ENCODE assay signal across 16 cellular contexts in the genomic region with DNA sequence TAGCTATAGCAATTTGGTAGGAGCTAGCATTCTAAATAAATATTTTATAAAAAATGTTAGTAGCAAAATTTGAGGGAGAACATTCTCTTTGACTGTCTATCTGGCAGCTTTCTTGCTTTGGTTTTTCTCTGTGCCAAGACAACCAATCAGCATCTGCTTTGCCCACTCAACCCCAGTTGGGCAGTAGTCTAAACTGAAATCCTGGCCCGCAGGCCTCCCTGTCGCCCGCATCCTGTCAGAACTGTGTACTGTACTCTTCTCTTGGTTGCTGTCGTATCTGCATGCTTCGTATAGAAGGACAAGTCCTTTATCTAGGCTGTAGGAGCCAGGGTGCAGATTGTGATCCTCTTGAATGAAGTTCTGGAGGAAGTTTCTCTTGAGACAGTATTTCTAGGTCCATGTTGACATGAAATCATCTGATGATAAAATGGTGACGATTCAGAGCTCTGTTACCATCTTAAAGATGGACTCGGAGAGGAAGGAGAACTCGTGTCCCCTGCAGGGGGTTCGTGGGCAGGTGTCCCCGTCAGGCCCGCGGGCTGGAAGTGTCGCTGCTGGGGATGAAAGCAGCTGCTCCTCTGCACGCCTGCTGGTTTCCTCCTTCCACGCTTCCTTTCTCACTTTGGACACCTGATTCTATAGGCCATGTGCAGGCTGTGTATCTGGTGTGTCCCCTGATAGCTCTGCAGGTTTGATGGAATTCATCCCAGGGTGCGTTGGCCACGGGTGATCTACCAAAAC. TPM values are rescaled to one million over a fixed set of nuclear protein-coding genes. Genes with fewer than 3 reads are reported as not detected.
DNase-seq lines count a peak whose midpoint lies in the region; ATAC-seq and TF ChIP-seq lines count a peak whose summit lies in the region.
"Had no signal": no experiment of that assay in that cellular context is flagged by ENCODE, and none has a peak within 500 bp of the region (broad histone marks: within the 10 kb centered on the region; RNA-seq: fewer than 3 reads in every experiment).

No MANE protein-coding gene starts in this region.

- CTCF ChIA-PET in activated naive CD4-positive, alpha-beta T cell treated with anti-CD3 and anti-CD28 coated beads, Interleukin-2, amount 10 ng/mL, durations not matched to agents 7 days and 5 days (lab: Charles Lee), result interaction anchor here (0.6 to 1.8 kb wide), 6 partner anchors 21 to 397 kb away, joined by 3 to 5 read pairs (median 4); no protein-coding TSS in a partner anchor

- H3K27ac Mint-ChIP-seq in activated naive CD4-positive, alpha-beta T cell treated with anti-CD3 and anti-CD28 coated beads, Interleukin-2, amount 50 U/mL, for 24 hours, result peak overlapping the region; percentile 35
- H3K27ac Mint-ChIP-seq in activated naive CD4-positive, alpha-beta T cell treated with anti-CD3 and anti-CD28 coated beads, Interleukin-2, amount 10 ng/mL, durations not matched to agents 7 days and 5 days, result no peak overlapping the region
- peak overlapping the region; percentile 93 for H3K27ac Mint-ChIP-seq in chondrocyte (ENCODE audit: unreplicated experiment)
- no peak overlapping the region for H3K27ac Mint-ChIP-seq in type B pancreatic cell
- H3K27ac Mint-ChIP-seq in effector memory CD8-positive, alpha-beta T cell, result no peak overlapping the region
- H3K27ac Mint-ChIP-seq: CD4-positive, alpha-beta T cell had no signal

- no peak overlapping the region for H3K4me3 Mint-ChIP-seq in activated naive CD4-positive, alpha-beta T cell treated with anti-CD3 and anti-CD28 coated beads, Interleukin-2, amount 50 U/mL, for 24 hours
- H3K4me3 Mint-ChIP-seq in activated naive CD4-positive, alpha-beta T cell treated with anti-CD3 and anti-CD28 coated beads, Interleukin-2, amount 10 ng/mL, durations not matched to agents 7 days and 5 days, result no peak overlapping the region
- H3K4me3 Mint-ChIP-seq in chondrocyte (ENCODE audit: unreplicated experiment), result no peak overlapping the region
- H3K4me3 Mint-ChIP-seq in type B pancreatic cell, result no peak overlapping the region
- no peak overlapping the region for H3K4me3 Mint-ChIP-seq in effector memory CD8-positive, alpha-beta T cell
- H3K4me3 Mint-ChIP-seq: CD4-positive, alpha-beta T cell; H9 had no signal

- no peak for DNase-seq in activated naive CD4-positive, alpha-beta T cell treated with anti-CD3 and anti-CD28 coated beads, Interleukin-2, amount 10 ng/mL, durations not matched to agents 7 days and 5 days
- peak; percentile 59 for DNase-seq in chondrocyte (ENCODE audit: low spot score)
- DNase-seq in osteoblast (ENCODE audit: insufficient read length, low spot score, missing footprints), result peak; percentile 51
- DNase-seq in NCI-H2196 treated with DMSO at 0.1 percent for 48 hours (lab: John Stamatoyannopoulos, UW; ENCODE audit: unreplicated experiment), result no peak
- DNase-seq in type B pancreatic cell (ENCODE audit: extremely low spot score, unreplicated experiment), result no peak
- no peak for DNase-seq in effector memory CD8-positive, alpha-beta T cell
- DNase-seq: 8988T; AML-193; C1 segment of cervical spinal cord; CD4-positive, alpha-beta T cell; DMS79 treated with DMSO at 0.1 percent for 48 hours; EL; GOT3; H9 had no signal

- no peaks in the 10 kb centered on the region for H3K4me1 Mint-ChIP-seq in activated naive CD4-positive, alpha-beta T cell treated with anti-CD3 and anti-CD28 coated beads, Interleukin-2, amount 50 U/mL, for 24 hours
- H3K4me1 Mint-ChIP-seq in activated naive CD4-positive, alpha-beta T cell treated with anti-CD3 and anti-CD28 coated beads, Interleukin-2, amount 10 ng/mL, durations not matched to agents 7 days and 5 days, result no peaks in the 10 kb centered on the region
- H3K4me1 Mint-ChIP-seq in chondrocyte (ENCODE audit: low read depth) (peaks cover 29% of the 10 kb centered on the region), type B pancreatic cell (ENCODE audit: unreplicated experiment) (no peaks in the 10 kb centered on the region)
- peaks cover 0 to 3% of the 10 kb centered on the region in 2 donors for H3K4me1 Mint-ChIP-seq in effector memory CD8-positive, alpha-beta T cell (ENCODE audit: low read depth in 2 of 2)
- H3K4me1 Mint-ChIP-seq: H9 had no signal

- peaks cover 90% of the 10 kb centered on the region for H3K36me3 ChIP-seq in osteoblast (ENCODE audit: insufficient read depth, low read length)

- TF ChIP-seq CTCF in chondrocyte (IDR thresholded peaks at IDR 0.05) (no peak), osteoblast (IDR thresholded peaks at IDR 0.05; ENCODE audit: extremely low read depth, low read depth, low read length) (no peak), type B pancreatic cell (conservative IDR thresholded peaks at IDR 0.05) (no peak)

- H2AFZ ChIP-seq in osteoblast (ENCODE audit: low read length), result no peak overlapping the region

- H3K4me1 ChIP-seq in osteoblast (ENCODE audit: insufficient read depth, low read length), result no peaks in the 10 kb centered on the region

- ATAC-seq in effector memory CD8-positive, alpha-beta T cell (replicated peaks), result no peak
- ATAC-seq: HepG2 had no signal

- H3K9me3 ChIP-seq in osteoblast (ENCODE audit: low read depth, low read length), result no peaks in the 10 kb centered on the region

- no peaks in the 10 kb centered on the region for H3K27me3 Mint-ChIP-seq in activated naive CD4-positive, alpha-beta T cell treated with anti-CD3 and anti-CD28 coated beads, Interleukin-2, amount 50 U/mL, for 24 hours
- no peaks in the 10 kb centered on the region for H3K27me3 Mint-ChIP-seq in activated naive CD4-positive, alpha-beta T cell treated with anti-CD3 and anti-CD28 coated beads, Interleukin-2, amount 10 ng/mL, durations not matched to agents 7 days and 5 days
- H3K27me3 Mint-ChIP-seq in chondrocyte (ENCODE audit: low read depth) (no peaks in the 10 kb centered on the region), type B pancreatic cell (no peaks in the 10 kb centered on the region)
- no peaks in the 10 kb centered on the region for H3K27me3 Mint-ChIP-seq in effector memory CD8-positive, alpha-beta T cell
- H3K27me3 Mint-ChIP-seq: CD4-positive, alpha-beta T cell had no signal

- no peaks in the 10 kb centered on the region for H3K27me3 ChIP-seq in osteoblast (ENCODE audit: insufficient read depth, low read length)

- no peak overlapping the region for H3K4me3 ChIP-seq in osteoblast (ENCODE audit: insufficient read depth, low read length)

- H3K27ac ChIP-seq in osteoblast (ENCODE audit: low read depth, low read length), result peak overlapping the region; percentile 23

- peaks cover 5% of the 10 kb centered on the region for H4K20me1 ChIP-seq in osteoblast (ENCODE audit: insufficient read depth, low read length)

- H3K4me2 ChIP-seq in osteoblast (ENCODE audit: insufficient read depth, low read length), result no peak overlapping the region

- peaks cover 61% of the 10 kb centered on the region for H3K79me2 ChIP-seq in osteoblast (ENCODE audit: insufficient read depth, low read length)

- H3K9me3 Mint-ChIP-seq in activated naive CD4-positive, alpha-beta T cell treated with anti-CD3 and anti-CD28 coated beads, Interleukin-2, amount 50 U/mL, for 24 hours, result no peaks in the 10 kb centered on the region
- no peaks in the 10 kb centered on the region for H3K9me3 Mint-ChIP-seq in activated naive CD4-positive, alpha-beta T cell treated with anti-CD3 and anti-CD28 coated beads, Interleukin-2, amount 10 ng/mL, durations not matched to agents 7 days and 5 days
- H3K9me3 Mint-ChIP-seq in chondrocyte (ENCODE audit: low read depth), result no peaks in the 10 kb centered on the region
- H3K9me3 Mint-ChIP-seq in type B pancreatic cell, result no peaks in the 10 kb centered on the region
- no peaks in the 10 kb centered on the region for H3K9me3 Mint-ChIP-seq in effector memory CD8-positive, alpha-beta T cell
- H3K9me3 Mint-ChIP-seq: CD4-positive, alpha-beta T cell; H9 had no signal

- H3K36me3 Mint-ChIP-seq in activated naive CD4-positive, alpha-beta T cell treated with anti-CD3 and anti-CD28 coated beads, Interleukin-2, amount 50 U/mL, for 24 hours, result peaks cover 11% of the 10 kb centered on the region
- peaks cover 52% of the 10 kb centered on the region for H3K36me3 Mint-ChIP-seq in activated naive CD4-positive, alpha-beta T cell treated with anti-CD3 and anti-CD28 coated beads, Interleukin-2, amount 10 ng/mL, durations not matched to agents 7 days and 5 days
- H3K36me3 Mint-ChIP-seq in chondrocyte (ENCODE audit: low read depth) (peaks cover 34% of the 10 kb centered on the region), type B pancreatic cell (peaks cover 15% of the 10 kb centered on the region)
- peaks cover 94% of the 10 kb centered on the region for H3K36me3 Mint-ChIP-seq in effector memory CD8-positive, alpha-beta T cell (ENCODE audit: insufficient read depth)

RNA-seq across cellular contexts. Expression of a gene that starts 34.6 kb away (rescaled TPM):
- total RNA-seq in chondrocyte, result 3.4 to 9.9 TPM (median 6.6 TPM) in 3 replicates
- 4.3 and 5.0 TPM in 2 replicates for total RNA-seq in osteoblast
- total RNA-seq in type B pancreatic cell (ENCODE audit: low replicate concordance), result 17.3 and 35.2 TPM in 2 replicates

RNA-seq across cellular contexts. Expression of a gene that starts 34.9 kb away (rescaled TPM):
- total RNA-seq in chondrocyte (68.6 to 84.3 TPM (median 68.6 TPM) in 3 replicates), osteoblast (36.9 and 39.8 TPM in 2 replicates), type B pancreatic cell (ENCODE audit: low replicate concordance) (41.7 and 59.1 TPM in 2 replicates)

RNA-seq across cellular contexts. Expression of a gene that starts 51.6 kb away (rescaled TPM):
- total RNA-seq in chondrocyte (188 to 226 TPM (median 190 TPM) in 3 replicates), osteoblast (198 and 205 TPM in 2 replicates), type B pancreatic cell (ENCODE audit: low replicate concordance) (125 and 145 TPM in 2 replicates)

Comparison
In these comparisons a context has a peak if more than half of its experiments do, and no peak if none do; other contexts are left out.
1. H3K27ac Mint-ChIP-seq: peak in activated naive CD4-positive, alpha-beta T cell treated with anti-CD3 and anti-CD28 coated beads, Interleukin-2, amount 50 U/mL, for 24 hours (single experiment) and chondrocyte (single experiment); none in activated naive CD4-positive, alpha-beta T cell treated with anti-CD3 and anti-CD28 coated beads, Interleukin-2, amount 10 ng/mL, durations not matched to agents 7 days and 5 days (single experiment), type B pancreatic cell (single experiment) and effector memory CD8-positive, alpha-beta T cell (0 of 2).
2. DNase-seq: peak in chondrocyte (single experiment) and osteoblast (single experiment); none in activated naive CD4-positive, alpha-beta T cell treated with anti-CD3 and anti-CD28 coated beads, Interleukin-2, amount 10 ng/mL, durations not matched to agents 7 days and 5 days (single experiment), NCI-H2196 treated with DMSO at 0.1 percent for 48 hours (single experiment), type B pancreatic cell (single experiment) and effector memory CD8-positive, alpha-beta T cell (0 of 3).